Comparison of ENCODE assay signal across 8 cellular contexts in genomic region chrX:108199691-108200090, GRCh38.
DNase-seq lines count a peak whose midpoint lies in the region; ATAC-seq, FAIRE-seq and TF ChIP-seq lines count a peak whose summit lies in the region.

No MANE protein-coding gene starts in this region.

- H3K4me3 ChIP-seq in astrocyte of the spinal cord (ENCODE audit: low read depth, low read length): no peak overlapping the region

- FAIRE-seq in GM18507 (lab: Jason Lieb, UNC): peak; percentile 63

- ATAC-seq in GM21390 (IDR thresholded peaks at IDR 0.05; ENCODE audit: unreplicated experiment) (no peak), HG03520 (IDR thresholded peaks at IDR 0.05; ENCODE audit: unreplicated experiment) (no peak)

- DNase-seq in CD1c-positive myeloid dendritic cell (ENCODE audit: extremely low spot score) (peak; percentile 5), GM18507 (ENCODE audit: extremely low spot score, insufficient read length, low read depth) (no peak), NCI-H1092 (lab: John Stamatoyannopoulos, UW) (peak; percentile 47), astrocyte of the spinal cord (ENCODE audit: low read depth, low spot score) (peak; percentile 25), lung microvascular endothelial cell (ENCODE audit: low read depth in 2 of 2) (peak; percentile 48 to 58), NCI-H187 treated with DMSO at 0.1 percent for 48 hours (lab: John Stamatoyannopoulos, UW) (no peak)

- in situ Hi-C loops in astrocyte of the spinal cord (cut with HindIII; ENCODE audit: low sequenced_read_pairs): no loop called here

- TF ChIP-seq CTCF in astrocyte of the spinal cord (IDR thresholded peaks at IDR 0.05; ENCODE audit: low read depth, low read length): peak; percentile 57

Comparison
In these comparisons a context has a peak if more than half of its experiments do, and no peak if none do; other contexts are left out.
1. DNase-seq: peak in CD1c-positive myeloid dendritic cell (single experiment), NCI-H1092 (single experiment), astrocyte of the spinal cord (single experiment) and lung microvascular endothelial cell (2 of 2); none in GM18507 (single experiment) and NCI-H187 treated with DMSO at 0.1 percent for 48 hours (single experiment).